ENCODE assay signal across 8 cellular contexts in the genomic region with DNA sequence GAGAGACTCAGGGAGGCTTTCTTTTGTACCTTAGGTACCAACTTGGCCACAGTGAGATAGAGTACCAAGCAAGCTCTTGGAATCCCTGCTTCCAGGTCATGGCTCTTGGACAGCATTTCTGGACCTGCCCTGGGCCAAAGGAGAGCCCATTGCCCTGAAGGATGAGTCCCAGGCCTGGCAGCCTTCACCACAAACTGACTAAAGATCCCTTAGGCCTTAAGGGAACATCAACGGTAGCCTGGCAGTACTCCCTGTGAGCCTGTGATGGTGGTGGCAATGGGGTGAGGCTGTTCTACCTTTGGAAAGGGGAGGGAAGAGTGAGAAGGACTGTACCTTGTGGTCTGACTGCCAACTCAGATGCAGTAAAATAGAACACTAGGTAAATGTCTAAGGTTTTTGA.
"Had no signal": no experiment of that assay in that cellular context is flagged by ENCODE, and none has a peak within 500 bp of the region (broad histone marks: within the 10 kb centered on the region; RNA-seq: fewer than 3 reads in every experiment).

No MANE protein-coding gene starts in this region.

- H2AFZ ChIP-seq: GM23338 had no signal

- H3K4me2 ChIP-seq: GM23338 had no signal

- H3K4me1 ChIP-seq: HAP-1 had no signal

- DNase-seq: H7, HFFc6, IMR-90, KG1 had no signal

- H3K4me3 ChIP-seq: GM23338, HAP-1, K562 had no signal

- H3K9me3 ChIP-seq: HAP-1 had no signal

- H3K36me3 ChIP-seq: HAP-1 had no signal

- ATAC-seq: GM23338, HCT116, K562 had no signal
